1 cellular context compared by ENCODE assay signal in the genomic region with DNA sequence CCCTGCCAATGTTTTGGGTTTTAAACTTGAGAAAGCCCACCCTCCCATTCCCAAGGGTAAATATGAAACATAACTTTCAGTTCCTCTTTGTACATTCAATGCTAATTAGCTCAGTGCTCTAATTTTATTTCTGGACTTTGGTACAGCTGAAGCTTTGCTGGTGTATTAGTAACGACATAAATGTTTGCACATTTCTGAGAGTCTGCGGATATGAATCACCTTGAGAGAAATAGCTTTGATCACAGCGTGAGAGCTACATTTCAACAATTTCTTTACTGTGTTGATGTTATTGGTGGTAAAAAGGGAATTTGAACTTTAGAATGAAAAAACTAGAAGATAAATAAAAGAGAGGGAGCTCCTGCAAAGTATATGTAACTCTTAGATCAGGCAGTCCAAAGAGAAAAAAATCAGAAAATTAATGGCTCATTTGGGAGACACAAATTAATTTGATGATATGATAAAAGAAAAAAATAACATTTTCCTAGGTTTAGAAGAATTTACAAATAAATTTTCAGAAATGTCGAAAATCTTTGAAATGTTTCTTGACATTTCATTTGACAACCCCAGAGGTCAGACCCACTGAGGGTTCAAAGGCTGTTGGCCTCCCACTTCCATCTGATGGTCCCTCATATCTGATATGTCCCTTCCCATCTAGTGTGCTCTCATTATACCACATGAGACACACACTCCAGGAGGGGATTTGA.
TF ChIP-seq lines count a peak whose summit lies in the region.

No MANE protein-coding gene starts in this region.

TF ChIP-seq in HepG2, 621 proteins besides CTCF, POLR2A, EP300 and RAD21 (continued from another document and continues in another):
- TF ChIP-seq SNRNP70 (IDR thresholded peaks at IDR 0.05; ENCODE audit: low read depth, low read length) (no peak), DR1 (CRISPR knock-in tag; IDR thresholded peaks at IDR 0.05) (no peak), RBFOX2 (IDR thresholded peaks at IDR 0.05; ENCODE audit: low read depth, low read length) (no peak), ZNF230 (CRISPR knock-in tag; IDR thresholded peaks at IDR 0.05) (no peak), ZNF670 (CRISPR knock-in tag; IDR thresholded peaks at IDR 0.05; ENCODE audit: borderline replicate concordance) (no peak), U2AF2 (IDR thresholded peaks at IDR 0.05; ENCODE audit: low read depth, low read length) (no peak), KLF15 (CRISPR knock-in tag; IDR thresholded peaks at IDR 0.05; ENCODE audit: borderline replicate concordance) (no peak), ZMYM4 (CRISPR knock-in tag; IDR thresholded peaks at IDR 0.05) (0 out of 2 replicates have a peak, but pooled peaks have one; percentile 5), NR3C1 (CRISPR knock-in tag; IDR thresholded peaks at IDR 0.05) (no peak), HNRNPUL1 (IDR thresholded peaks at IDR 0.05; ENCODE audit: low read depth, low read length) (no peak), ZNF224 (CRISPR knock-in tag; IDR thresholded peaks at IDR 0.05) (no peak), ZNF24 (IDR thresholded peaks at IDR 0.05) (0 out of 2 replicates have a peak, but pooled peaks have one; percentile 39), ZNF234 (CRISPR knock-in tag; conservative IDR thresholded peaks at IDR 0.05) (no peak), FOXO1 (CRISPR knock-in tag; IDR thresholded peaks at IDR 0.05) (peak; percentile 77), ZNF557 (CRISPR knock-in tag; IDR thresholded peaks at IDR 0.05) (no peak), ZFAT (CRISPR knock-in tag; conservative IDR thresholded peaks at IDR 0.05) (no peak), ZNF33B (CRISPR knock-in tag; IDR thresholded peaks at IDR 0.05) (no peak), ZNF292 (CRISPR knock-in tag; IDR thresholded peaks at IDR 0.05; ENCODE audit: borderline replicate concordance, low read depth) (no peak), STAG1 (CRISPR knock-in tag; IDR thresholded peaks at IDR 0.05) (0 out of 2 replicates have a peak, but pooled peaks have one; percentile 16), ZNF335 (CRISPR knock-in tag; IDR thresholded peaks at IDR 0.05) (0 out of 2 replicates have a peak, but pooled peaks have one; percentile 50), FOSL1 (CRISPR knock-in tag; IDR thresholded peaks at IDR 0.05; ENCODE audit: borderline replicate concordance) (peak; percentile 89), ZSCAN20 (CRISPR knock-in tag; IDR thresholded peaks at IDR 0.05; ENCODE audit: borderline replicate concordance) (no peak), ZNF501 (CRISPR knock-in tag; IDR thresholded peaks at IDR 0.05) (no peak), ZNF839 (CRISPR knock-in tag; IDR thresholded peaks at IDR 0.05; ENCODE audit: borderline replicate concordance) (no peak), ZNF17 (CRISPR knock-in tag; IDR thresholded peaks at IDR 0.05) (no peak), SOX5 (CRISPR knock-in tag; IDR thresholded peaks at IDR 0.05; ENCODE audit: borderline replicate concordance) (peak; percentile 82; the same call in 1 of the 2 replicates), ZFP36 (IDR thresholded peaks at IDR 0.05; ENCODE audit: borderline replicate concordance, low read depth, low read length, partially characterized antibody) (no peak), ZNF615 (CRISPR knock-in tag; IDR thresholded peaks at IDR 0.05; ENCODE audit: borderline replicate concordance) (no peak), PPARG (CRISPR knock-in tag; conservative IDR thresholded peaks at IDR 0.05) (peak; percentile 75; the same call in 1 of the 2 replicates), ZNF317 (CRISPR knock-in tag; IDR thresholded peaks at IDR 0.05) (peak; percentile 20; the same call in 1 of the 2 replicates), CBX1 (IDR thresholded peaks at IDR 0.05; ENCODE audit: low read depth) (no peak), ZFYVE20 (CRISPR knock-in tag; IDR thresholded peaks at IDR 0.05; ENCODE audit: borderline replicate concordance, low read depth) (no peak)
- TF ChIP-seq, protein P1, sequence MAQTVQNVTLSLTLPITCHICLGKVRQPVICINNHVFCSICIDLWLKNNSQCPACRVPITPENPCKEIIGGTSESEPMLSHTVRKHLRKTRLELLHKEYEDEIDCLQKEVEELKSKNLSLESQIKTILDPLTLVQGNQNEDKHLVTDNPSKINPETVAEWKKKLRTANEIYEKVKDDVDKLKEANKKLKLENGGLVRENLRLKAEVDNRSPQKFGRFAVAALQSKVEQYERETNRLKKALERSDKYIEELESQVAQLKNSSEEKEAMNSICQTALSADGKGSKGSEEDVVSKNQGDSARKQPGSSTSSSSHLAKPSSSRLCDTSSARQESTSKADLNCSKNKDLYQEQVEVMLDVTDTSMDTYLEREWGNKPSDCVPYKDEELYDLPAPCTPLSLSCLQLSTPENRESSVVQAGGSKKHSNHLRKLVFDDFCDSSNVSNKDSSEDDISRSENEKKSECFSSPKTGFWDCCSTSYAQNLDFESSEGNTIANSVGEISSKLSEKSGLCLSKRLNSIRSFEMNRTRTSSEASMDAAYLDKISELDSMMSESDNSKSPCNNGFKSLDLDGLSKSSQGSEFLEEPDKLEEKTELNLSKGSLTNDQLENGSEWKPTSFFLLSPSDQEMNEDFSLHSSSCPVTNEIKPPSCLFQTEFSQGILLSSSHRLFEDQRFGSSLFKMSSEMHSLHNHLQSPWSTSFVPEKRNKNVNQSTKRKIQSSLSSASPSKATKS (CRISPR knock-in tag; IDR thresholded peaks at IDR 0.05): no peak
- TF ChIP-seq, protein P2, sequence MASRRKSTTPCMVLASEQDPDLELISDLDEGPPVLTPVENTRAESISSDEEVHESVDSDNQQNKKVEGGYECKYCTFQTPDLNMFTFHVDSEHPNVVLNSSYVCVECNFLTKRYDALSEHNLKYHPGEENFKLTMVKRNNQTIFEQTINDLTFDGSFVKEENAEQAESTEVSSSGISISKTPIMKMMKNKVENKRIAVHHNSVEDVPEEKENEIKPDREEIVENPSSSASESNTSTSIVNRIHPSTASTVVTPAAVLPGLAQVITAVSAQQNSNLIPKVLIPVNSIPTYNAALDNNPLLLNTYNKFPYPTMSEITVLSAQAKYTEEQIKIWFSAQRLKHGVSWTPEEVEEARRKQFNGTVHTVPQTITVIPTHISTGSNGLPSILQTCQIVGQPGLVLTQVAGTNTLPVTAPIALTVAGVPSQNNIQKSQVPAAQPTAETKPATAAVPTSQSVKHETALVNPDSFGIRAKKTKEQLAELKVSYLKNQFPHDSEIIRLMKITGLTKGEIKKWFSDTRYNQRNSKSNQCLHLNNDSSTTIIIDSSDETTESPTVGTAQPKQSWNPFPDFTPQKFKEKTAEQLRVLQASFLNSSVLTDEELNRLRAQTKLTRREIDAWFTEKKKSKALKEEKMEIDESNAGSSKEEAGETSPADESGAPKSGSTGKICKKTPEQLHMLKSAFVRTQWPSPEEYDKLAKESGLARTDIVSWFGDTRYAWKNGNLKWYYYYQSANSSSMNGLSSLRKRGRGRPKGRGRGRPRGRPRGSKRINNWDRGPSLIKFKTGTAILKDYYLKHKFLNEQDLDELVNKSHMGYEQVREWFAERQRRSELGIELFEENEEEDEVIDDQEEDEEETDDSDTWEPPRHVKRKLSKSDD (CRISPR knock-in tag; IDR thresholded peaks at IDR 0.05; ENCODE audit: low read depth): no peak
- TF ChIP-seq, protein P3, sequence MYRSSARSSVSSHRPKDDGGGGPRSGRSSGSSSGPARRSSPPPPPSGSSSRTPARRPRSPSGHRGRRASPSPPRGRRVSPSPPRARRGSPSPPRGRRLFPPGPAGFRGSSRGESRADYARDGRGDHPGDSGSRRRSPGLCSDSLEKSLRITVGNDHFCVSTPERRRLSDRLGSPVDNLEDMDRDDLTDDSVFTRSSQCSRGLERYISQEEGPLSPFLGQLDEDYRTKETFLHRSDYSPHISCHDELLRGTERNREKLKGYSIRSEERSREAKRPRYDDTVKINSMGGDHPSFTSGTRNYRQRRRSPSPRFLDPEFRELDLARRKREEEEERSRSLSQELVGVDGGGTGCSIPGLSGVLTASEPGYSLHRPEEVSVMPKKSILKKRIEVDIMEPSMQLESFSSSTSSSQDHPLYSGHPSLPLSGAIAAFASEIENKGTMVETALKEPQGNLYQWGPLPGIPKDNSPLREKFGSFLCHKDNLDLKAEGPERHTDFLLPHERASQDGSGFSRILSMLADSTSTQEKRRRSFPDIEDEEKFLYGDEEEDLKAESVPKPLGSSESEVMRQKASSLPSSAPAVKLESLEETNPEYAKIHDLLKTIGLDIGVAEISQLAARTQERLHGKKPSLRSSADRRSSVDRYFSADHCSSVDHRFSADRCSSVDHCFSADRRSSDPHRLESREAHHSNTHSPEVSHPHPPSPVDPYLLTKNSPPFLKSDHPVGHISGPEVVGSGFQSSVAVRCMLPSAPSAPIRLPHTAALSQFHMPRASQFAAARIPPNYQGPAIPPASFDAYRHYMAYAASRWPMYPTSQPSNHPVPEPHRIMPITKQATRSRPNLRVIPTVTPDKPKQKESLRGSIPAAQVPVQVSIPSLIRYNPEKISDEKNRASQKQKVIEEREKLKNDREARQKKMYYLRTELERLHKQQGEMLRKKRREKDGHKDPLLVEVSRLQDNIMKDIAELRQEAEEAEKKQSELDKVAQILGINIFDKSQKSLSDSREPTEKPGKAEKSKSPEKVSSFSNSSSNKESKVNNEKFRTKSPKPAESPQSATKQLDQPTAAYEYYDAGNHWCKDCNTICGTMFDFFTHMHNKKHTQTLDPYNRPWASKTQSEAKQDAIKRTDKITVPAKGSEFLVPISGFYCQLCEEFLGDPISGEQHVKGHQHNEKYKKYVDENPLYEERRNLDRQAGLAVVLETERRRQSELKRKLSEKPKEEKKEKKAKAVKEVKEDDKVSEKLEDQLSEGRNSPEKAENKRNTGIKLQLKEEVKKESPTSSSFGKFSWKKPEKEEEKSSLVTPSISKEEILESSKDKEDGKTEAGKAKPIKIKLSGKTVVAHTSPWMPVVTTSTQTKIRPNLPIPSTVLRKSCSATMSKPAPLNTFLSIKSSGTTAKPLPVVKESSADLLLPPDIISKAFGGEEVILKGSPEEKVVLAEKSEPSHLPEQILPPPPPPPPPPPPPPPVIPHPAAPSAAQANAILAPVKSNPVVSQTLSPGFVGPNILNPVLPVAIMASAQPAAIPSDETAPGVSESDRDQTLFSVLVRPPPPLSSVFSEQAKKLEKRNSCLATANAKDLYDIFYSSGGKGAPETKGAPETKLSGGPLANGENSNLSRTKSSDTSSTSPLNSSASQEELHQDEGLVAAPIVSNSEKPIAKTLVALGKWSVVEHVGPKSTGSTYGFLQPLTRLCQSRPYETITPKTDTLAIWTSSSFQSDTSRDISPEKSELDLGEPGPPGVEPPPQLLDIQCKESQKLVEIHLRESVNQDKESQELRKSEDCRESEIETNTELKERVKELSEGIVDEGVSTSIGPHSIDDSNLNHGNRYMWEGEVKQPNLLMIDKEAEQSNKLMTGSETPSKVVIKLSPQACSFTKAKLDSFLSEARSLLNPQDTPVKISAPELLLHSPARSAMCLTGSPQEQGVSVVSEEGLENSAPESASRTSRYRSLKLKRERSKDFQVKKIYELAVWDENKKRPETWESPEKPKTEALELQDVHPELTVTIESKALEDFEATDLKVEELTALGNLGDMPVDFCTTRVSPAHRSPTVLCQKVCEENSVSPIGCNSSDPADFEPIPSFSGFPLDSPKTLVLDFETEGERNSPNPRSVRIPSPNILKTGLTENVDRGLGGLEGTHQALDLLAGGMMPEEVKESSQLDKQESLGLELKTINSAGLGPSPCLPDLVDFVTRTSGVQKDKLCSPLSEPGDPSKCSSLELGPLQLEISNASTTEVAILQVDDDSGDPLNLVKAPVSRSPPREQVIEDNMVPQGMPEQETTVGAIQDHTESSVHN (CRISPR knock-in tag; IDR thresholded peaks at IDR 0.05): no peak
- TF ChIP-seq, protein P4, sequence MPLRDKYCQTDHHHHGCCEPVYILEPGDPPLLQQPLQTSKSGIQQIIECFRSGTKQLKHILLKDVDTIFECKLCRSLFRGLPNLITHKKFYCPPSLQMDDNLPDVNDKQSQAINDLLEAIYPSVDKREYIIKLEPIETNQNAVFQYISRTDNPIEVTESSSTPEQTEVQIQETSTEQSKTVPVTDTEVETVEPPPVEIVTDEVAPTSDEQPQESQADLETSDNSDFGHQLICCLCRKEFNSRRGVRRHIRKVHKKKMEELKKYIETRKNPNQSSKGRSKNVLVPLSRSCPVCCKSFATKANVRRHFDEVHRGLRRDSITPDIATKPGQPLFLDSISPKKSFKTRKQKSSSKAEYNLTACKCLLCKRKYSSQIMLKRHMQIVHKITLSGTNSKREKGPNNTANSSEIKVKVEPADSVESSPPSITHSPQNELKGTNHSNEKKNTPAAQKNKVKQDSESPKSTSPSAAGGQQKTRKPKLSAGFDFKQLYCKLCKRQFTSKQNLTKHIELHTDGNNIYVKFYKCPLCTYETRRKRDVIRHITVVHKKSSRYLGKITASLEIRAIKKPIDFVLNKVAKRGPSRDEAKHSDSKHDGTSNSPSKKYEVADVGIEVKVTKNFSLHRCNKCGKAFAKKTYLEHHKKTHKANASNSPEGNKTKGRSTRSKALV (CRISPR knock-in tag; IDR thresholded peaks at IDR 0.05): no peak
- TF ChIP-seq, protein P5, sequence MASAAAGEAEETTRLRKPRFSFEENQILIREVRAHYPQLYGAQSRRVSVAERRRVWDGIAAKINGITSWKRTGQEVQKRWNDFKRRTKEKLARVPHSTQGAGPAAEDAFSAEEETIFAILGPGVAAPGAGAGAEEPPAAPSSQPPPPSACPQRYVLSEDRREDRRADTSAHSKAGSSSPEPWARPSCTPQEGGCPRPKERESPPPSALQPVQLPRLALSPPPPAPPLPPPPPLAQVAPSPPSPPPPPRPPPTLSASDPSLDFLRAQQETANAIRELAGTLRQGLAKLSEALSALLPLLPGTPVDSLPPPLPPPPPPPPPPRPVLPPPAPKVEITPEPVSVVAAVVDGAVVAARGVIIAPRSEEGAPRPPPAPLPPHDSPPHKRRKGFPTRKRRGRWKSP (CRISPR knock-in tag; IDR thresholded peaks at IDR 0.05): no peak; the same call in 1 of the 2 replicates
- TF ChIP-seq, protein P6, sequence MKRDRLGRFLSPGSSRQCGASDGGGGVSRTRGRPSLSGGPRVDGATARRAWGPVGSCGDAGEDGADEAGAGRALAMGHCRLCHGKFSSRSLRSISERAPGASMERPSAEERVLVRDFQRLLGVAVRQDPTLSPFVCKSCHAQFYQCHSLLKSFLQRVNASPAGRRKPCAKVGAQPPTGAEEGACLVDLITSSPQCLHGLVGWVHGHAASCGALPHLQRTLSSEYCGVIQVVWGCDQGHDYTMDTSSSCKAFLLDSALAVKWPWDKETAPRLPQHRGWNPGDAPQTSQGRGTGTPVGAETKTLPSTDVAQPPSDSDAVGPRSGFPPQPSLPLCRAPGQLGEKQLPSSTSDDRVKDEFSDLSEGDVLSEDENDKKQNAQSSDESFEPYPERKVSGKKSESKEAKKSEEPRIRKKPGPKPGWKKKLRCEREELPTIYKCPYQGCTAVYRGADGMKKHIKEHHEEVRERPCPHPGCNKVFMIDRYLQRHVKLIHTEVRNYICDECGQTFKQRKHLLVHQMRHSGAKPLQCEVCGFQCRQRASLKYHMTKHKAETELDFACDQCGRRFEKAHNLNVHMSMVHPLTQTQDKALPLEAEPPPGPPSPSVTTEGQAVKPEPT (CRISPR knock-in tag; IDR thresholded peaks at IDR 0.05; ENCODE audit: low read depth): no peak
- TF ChIP-seq, protein P7, sequence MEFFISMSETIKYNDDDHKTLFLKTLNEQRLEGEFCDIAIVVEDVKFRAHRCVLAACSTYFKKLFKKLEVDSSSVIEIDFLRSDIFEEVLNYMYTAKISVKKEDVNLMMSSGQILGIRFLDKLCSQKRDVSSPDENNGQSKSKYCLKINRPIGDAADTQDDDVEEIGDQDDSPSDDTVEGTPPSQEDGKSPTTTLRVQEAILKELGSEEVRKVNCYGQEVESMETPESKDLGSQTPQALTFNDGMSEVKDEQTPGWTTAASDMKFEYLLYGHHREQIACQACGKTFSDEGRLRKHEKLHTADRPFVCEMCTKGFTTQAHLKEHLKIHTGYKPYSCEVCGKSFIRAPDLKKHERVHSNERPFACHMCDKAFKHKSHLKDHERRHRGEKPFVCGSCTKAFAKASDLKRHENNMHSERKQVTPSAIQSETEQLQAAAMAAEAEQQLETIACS (CRISPR knock-in tag; IDR thresholded peaks at IDR 0.05): no peak
